In genomic region chr15:74724570-74725240, GRCh38 we compare ENCODE assay signal across 16 cellular contexts. TPM values are rescaled to one million over a fixed set of nuclear protein-coding genes. Genes with fewer than 3 reads are reported as not detected.
DNase-seq lines count a peak whose midpoint lies in the region; ATAC-seq and TF ChIP-seq lines count a peak whose summit lies in the region.
"Had no signal": no experiment of that assay in that cellular context is flagged by ENCODE, and none has a peak within 500 bp of the region (broad histone marks: within the 10 kb centered on the region; RNA-seq: fewer than 3 reads in every experiment).

No MANE protein-coding gene starts in this region.

- H3K4me1 Mint-ChIP-seq in stimulated activated naive CD8-positive, alpha-beta T cell treated with anti-CD3 and anti-CD28 coated beads, Interleukin-15, Interleukin-2, amounts not matched to agents 100 ng/mL and 50 ng/mL, for 24 hours (ENCODE audit: low read depth) = peaks cover 11% of the 10 kb centered on the region
- peaks cover 9% of the 10 kb centered on the region for H3K4me1 Mint-ChIP-seq in activated CD8-positive, alpha-beta T cell treated with anti-CD3 and anti-CD28 coated beads for 36 hours (ENCODE audit: low read depth)
- H3K4me1 Mint-ChIP-seq in immature natural killer cell = peaks cover 9 to 12% of the 10 kb centered on the region in 2 donors

- no peaks in the 10 kb centered on the region for H3K36me3 ChIP-seq in aorta (ENCODE audit: control insufficient read depth in 1 of 2, insufficient read depth in 2 of 2, low read length in 1 of 2)
- H3K36me3 ChIP-seq: cardiac muscle cell, stomach had no signal

- peaks cover 19% of the 10 kb centered on the region for H3K27me3 Mint-ChIP-seq in stimulated activated naive CD8-positive, alpha-beta T cell treated with anti-CD3 and anti-CD28 coated beads, Interleukin-15, Interleukin-2, amounts not matched to agents 100 ng/mL and 50 ng/mL, for 24 hours
- peaks cover 16% of the 10 kb centered on the region for H3K27me3 Mint-ChIP-seq in activated CD8-positive, alpha-beta T cell treated with anti-CD3 and anti-CD28 coated beads for 36 hours
- H3K27me3 Mint-ChIP-seq in immature natural killer cell (ENCODE audit: low read depth in 3 of 3) = peaks cover 0 to 15% (median 2%) of the 10 kb centered on the region in 3 donors

- H3K27ac Mint-ChIP-seq in stimulated activated naive CD8-positive, alpha-beta T cell treated with anti-CD3 and anti-CD28 coated beads, Interleukin-15, Interleukin-2, amounts not matched to agents 100 ng/mL and 50 ng/mL, for 24 hours = no peak overlapping the region
- H3K27ac Mint-ChIP-seq in activated CD8-positive, alpha-beta T cell treated with anti-CD3 and anti-CD28 coated beads for 36 hours = no peak overlapping the region
- peak overlapping the region in 1 of 6 donors; percentile 64 for H3K27ac Mint-ChIP-seq in immature natural killer cell

- CTCF ChIA-PET in activated CD8-positive, alpha-beta T cell treated with anti-CD3 and anti-CD28 coated beads for 36 hours (lab: Charles Lee) = interaction anchor here (0.6 to 2.1 kb wide), 5 partner anchors 10 to 93 kb away, joined by 3 to 10 read pairs (median 4); no protein-coding TSS in a partner anchor

- no peaks in the 10 kb centered on the region for H3K4me1 ChIP-seq in aorta (ENCODE audit: control insufficient read depth in 1 of 2, insufficient read depth in 2 of 2, low read length in 2 of 2)

- no peaks in the 10 kb centered on the region for H3K36me3 Mint-ChIP-seq in stimulated activated naive CD8-positive, alpha-beta T cell treated with anti-CD3 and anti-CD28 coated beads, Interleukin-15, Interleukin-2, amounts not matched to agents 100 ng/mL and 50 ng/mL, for 24 hours (ENCODE audit: low read depth)
- no peaks in the 10 kb centered on the region for H3K36me3 Mint-ChIP-seq in activated CD8-positive, alpha-beta T cell treated with anti-CD3 and anti-CD28 coated beads for 36 hours (ENCODE audit: low read depth)
- no peaks in the 10 kb centered on the region for H3K36me3 Mint-ChIP-seq in immature natural killer cell

- ATAC-seq in stimulated activated naive CD8-positive, alpha-beta T cell treated with anti-CD3 and anti-CD28 coated beads, Interleukin-15, Interleukin-2, amounts not matched to agents 100 U/mL and 50 U/mL, for 24 hours = no peak
- no peak for ATAC-seq in activated CD8-positive, alpha-beta T cell treated with anti-CD3 and anti-CD28 coated beads for 36 hours
- peak; percentile 21 for ATAC-seq in aorta (ENCODE audit: low FRiP score)

- no peak for TF ChIP-seq CTCF in activated CD8-positive, alpha-beta T cell treated with anti-CD3 and anti-CD28 coated beads for 36 hours (IDR thresholded peaks at IDR 0.05)
- TF ChIP-seq CTCF in dorsolateral prefrontal cortex (IDR thresholded peaks at IDR 0.05 in 54 of 56, conservative IDR thresholded peaks at IDR 0.05 in 2 of 56; ENCODE audit: low read depth in 1 of 56, partially characterized antibody in 56 of 56) = no peak

- H3K4me3 ChIP-seq in aorta (ENCODE audit: low read length in 2 of 2) (no peak overlapping the region), dorsolateral prefrontal cortex (no peak overlapping the region)

- H3K27ac ChIP-seq in aorta (ENCODE audit: low read depth in 1 of 2, low read length in 2 of 2) (no peak overlapping the region), dorsolateral prefrontal cortex (no peak overlapping the region)
- H3K27ac ChIP-seq: cardiac muscle cell, stomach had no signal

- H3K4me3 Mint-ChIP-seq in stimulated activated naive CD8-positive, alpha-beta T cell treated with anti-CD3 and anti-CD28 coated beads, Interleukin-15, Interleukin-2, amounts not matched to agents 100 ng/mL and 50 ng/mL, for 24 hours = peak overlapping the region; percentile 53
- H3K4me3 Mint-ChIP-seq in activated CD8-positive, alpha-beta T cell treated with anti-CD3 and anti-CD28 coated beads for 36 hours = peak overlapping the region; percentile 71
- peak overlapping the region; percentile 53 to 76 (median 73) for H3K4me3 Mint-ChIP-seq in immature natural killer cell

- no peak for DNase-seq in stimulated activated naive CD8-positive, alpha-beta T cell treated with anti-CD3 and anti-CD28 coated beads, Interleukin-15, Interleukin-2, amounts not matched to agents 100 U/mL and 50 U/mL, for 24 hours
- no peak for DNase-seq in activated CD8-positive, alpha-beta T cell treated with anti-CD3 and anti-CD28 coated beads for 36 hours
- DNase-seq in immature natural killer cell = no peak
- no peak for DNase-seq in aorta
- no peak for DNase-seq in dorsolateral prefrontal cortex
- no peak for DNase-seq in RPMI8226
- no peak for DNase-seq in D341Med (ENCODE audit: low spot score)
- DNase-seq: NK-92 treated with Interleukin-12 subunit alpha and Interleukin-12 subunit beta, amount 100 ng/mL, for 24 hours had no signal

- no peaks in the 10 kb centered on the region for H3K9me3 ChIP-seq in aorta (ENCODE audit: control insufficient read depth, low read length)
- H3K9me3 ChIP-seq: stomach had no signal

- H3K9me3 Mint-ChIP-seq in stimulated activated naive CD8-positive, alpha-beta T cell treated with anti-CD3 and anti-CD28 coated beads, Interleukin-15, Interleukin-2, amounts not matched to agents 100 ng/mL and 50 ng/mL, for 24 hours = no peaks in the 10 kb centered on the region
- H3K9me3 Mint-ChIP-seq in activated CD8-positive, alpha-beta T cell treated with anti-CD3 and anti-CD28 coated beads for 36 hours = no peaks in the 10 kb centered on the region
- no peaks in the 10 kb centered on the region for H3K9me3 Mint-ChIP-seq in immature natural killer cell

- POLR2A ChIA-PET in activated CD8-positive, alpha-beta T cell treated with anti-CD3 and anti-CD28 coated beads for 36 hours (lab: Charles Lee) = interaction anchor here (0.6 to 1.1 kb wide), 2 partner anchors 24 to 184 kb away, joined by 3 read pairs; partner anchors contain the start of gene ARID3B

- H3K27me3 ChIP-seq in aorta (ENCODE audit: control insufficient read depth in 1 of 2, insufficient read depth in 2 of 2, low read length in 1 of 2) = no peaks in the 10 kb centered on the region
- H3K27me3 ChIP-seq in dorsolateral prefrontal cortex = peaks cover 0 to 9% (median 0%) of the 10 kb centered on the region in 45 donors

- intact Hi-C loops in activated CD8-positive, alpha-beta T cell treated with anti-CD3 and anti-CD28 coated beads for 36 hours (cut with micrococcal nuclease) = no loop called here
- intact Hi-C loops in aorta (cut with DNase I) (no loop called here), dorsolateral prefrontal cortex (cut with DNase I) (no loop called here)

RNA-seq across cellular contexts. Expression of gene CYP1A1, which starts 0.6 kb away (rescaled TPM):
- 1 to 10 TPM; 4.3 to 4.9 TPM for total RNA-seq in activated CD8-positive, alpha-beta T cell treated with anti-CD3 and anti-CD28 coated beads for 36 hours
- polyA plus RNA-seq in immature natural killer cell (not detected), aorta (1 to 10 TPM; 1.0 to 6.4 TPM)
- total RNA-seq in aorta (1 to 10 TPM in 1 of 2 donors, not detected in 1; 2.3 TPM), dorsolateral prefrontal cortex (1 to 10 TPM in 10 of 120 experiments, under 1 TPM in 85, not detected in 25; 0.18 to 4.9 (median 0.48) TPM)
- total RNA-seq: LHCN-M2 had no signal
- polyA plus RNA-seq: BJ had no signal

RNA-seq across cellular contexts. Expression of gene CYP1A2, which starts 23.9 kb away (rescaled TPM):
- not detected for total RNA-seq in activated CD8-positive, alpha-beta T cell treated with anti-CD3 and anti-CD28 coated beads for 36 hours
- not detected for polyA plus RNA-seq in immature natural killer cell
- not detected for total RNA-seq in aorta
- polyA plus RNA-seq in aorta = not detected
- not detected for total RNA-seq in dorsolateral prefrontal cortex
- total RNA-seq: cardiac muscle cell, glomerular endothelial cell, LHCN-M2, sciatic nerve, SK-MEL-5, stomach had no signal
- polyA plus RNA-seq: BJ, cardiac muscle cell, stomach had no signal

RNA-seq across cellular contexts. Expression of gene EDC3, which starts 28.9 kb away (rescaled TPM):
- total RNA-seq in activated CD8-positive, alpha-beta T cell treated with anti-CD3 and anti-CD28 coated beads for 36 hours = 10 to 100 TPM; 41.9 to 44.1 TPM
- polyA plus RNA-seq in immature natural killer cell = 10 to 100 TPM; 17.4 to 30.4 (median 26.1) TPM
- total RNA-seq in aorta = 10 to 100 TPM; 30.8 TPM
- 10 to 100 TPM; 13.4 to 17.7 TPM for polyA plus RNA-seq in aorta
- 10 to 100 TPM; 27.4 to 63.8 (median 38.5) TPM for total RNA-seq in dorsolateral prefrontal cortex

RNA-seq across cellular contexts. Expression of gene CSK, which starts 57.2 kb away (rescaled TPM):
- 100 to 1,000 TPM; 254 to 260 TPM for total RNA-seq in activated CD8-positive, alpha-beta T cell treated with anti-CD3 and anti-CD28 coated beads for 36 hours
- polyA plus RNA-seq in immature natural killer cell = 100 to 1,000 TPM in 1 of 3 donors, 10 to 100 TPM in 2; 94.0 to 180 (median 95.9) TPM
- 10 to 100 TPM; 34.9 to 55.2 TPM for total RNA-seq in aorta
- 10 to 100 TPM; 21.8 to 29.8 TPM for polyA plus RNA-seq in aorta
- 10 to 100 TPM; 28.9 to 71.0 (median 41.8) TPM for total RNA-seq in dorsolateral prefrontal cortex
